In genomic region chr5:135671052-135671451, GRCh38 we compare ENCODE assay signal across 15 cellular contexts.
DNase-seq lines count a peak whose midpoint lies in the region; ATAC-seq, FAIRE-seq and TF ChIP-seq lines count a peak whose summit lies in the region.
"Had no signal": no experiment of that assay in that cellular context is flagged by ENCODE, and none has a peak within 500 bp of the region (broad histone marks: within the 10 kb centered on the region; RNA-seq: fewer than 3 reads in every experiment).

No MANE protein-coding gene starts in this region.

- H3K4me1 Mint-ChIP-seq in MCF 10A (ENCODE audit: insufficient read depth, unreplicated experiment), result peaks cover 9% of the 10 kb centered on the region
- H3K4me1 Mint-ChIP-seq: CD4-positive, CD25-positive, alpha-beta regulatory T cell had no signal

- no TSS peak for BruUV-seq in mammary epithelial cell (replicated peaks; lab: Mats Ljungman, UMichigan)
- no TSS peak for BruUV-seq in MCF 10A (replicated peaks; lab: Mats Ljungman, UMichigan)

- H3K4me2 ChIP-seq in mammary epithelial cell (ENCODE audit: insufficient read depth, low read depth, low read length), result peak overlapping the region; percentile 20
- H3K4me2 ChIP-seq in keratinocyte (ENCODE audit: control insufficient read depth, extremely low read depth, insufficient read depth, low read depth, low read length), result peak overlapping the region; percentile 49

- peaks cover 4% of the 10 kb centered on the region for H3K9me3 Mint-ChIP-seq in MCF 10A (ENCODE audit: unreplicated experiment)

- ATAC-seq in left lobe of liver, result no peak
- ATAC-seq: HCT116 had no signal

- peak; percentile 88 for FAIRE-seq in keratinocyte (lab: Jason Lieb, UNC)
- FAIRE-seq in GM19239 (lab: Jason Lieb, UNC), result no peak
- FAIRE-seq: H54 had no signal

- H3K27me3 ChIP-seq in mammary epithelial cell (ENCODE audit: insufficient read depth, low read length) (no peaks in the 10 kb centered on the region), keratinocyte (ENCODE audit: control insufficient read depth, extremely low read depth, insufficient read depth, low read length) (no peaks in the 10 kb centered on the region)

- H3K79me2 ChIP-seq in mammary epithelial cell (ENCODE audit: insufficient read depth, low read length), result no peaks in the 10 kb centered on the region
- no peaks in the 10 kb centered on the region for H3K79me2 ChIP-seq in keratinocyte (ENCODE audit: control insufficient read depth, insufficient read depth, low read length)

- POLR2A ChIA-PET in MCF 10A (lab: Yijun Ruan, JAX), result no interaction called here

- H3K4me1 ChIP-seq in mammary epithelial cell (ENCODE audit: insufficient read depth, low read length) (peaks cover 20% of the 10 kb centered on the region), keratinocyte (ENCODE audit: control insufficient read depth, extremely low read depth, insufficient read depth, low read length) (peaks cover 16% of the 10 kb centered on the region)

- no peaks in the 10 kb centered on the region for H3K27me3 Mint-ChIP-seq in MCF 10A (ENCODE audit: insufficient read depth, unreplicated experiment)

- 0% methylated on average over 1 of the region's 1 CpG for WGBS in mammary epithelial cell (ENCODE audit: low coverage, missing lambda C conversion rate)

- DNase-seq in mammary epithelial cell, result peak; percentile 23
- DNase-seq in MCF 10A (ENCODE audit: unreplicated experiment), result no peak
- DNase-seq in epithelial cell of esophagus (ENCODE audit: low read depth), result peak; percentile 65
- DNase-seq in keratinocyte (ENCODE audit: low read depth, low spot score), result no peak
- DNase-seq in left lobe of liver (ENCODE audit: low spot score), result no peak
- DNase-seq in GM19239 (ENCODE audit: insufficient read length, low spot score), result no peak
- DNase-seq in NCI-H2227 (lab: John Stamatoyannopoulos, UW; ENCODE audit: unreplicated experiment), result no peak
- no peak for DNase-seq in activated gamma-delta T cell treated with Interleukin-2 at 50 U/mL for 16 hours
- DNase-seq: Calu3; CD4-positive, CD25-positive, alpha-beta regulatory T cell; DMS 273 treated with DMSO at 0.1 percent for 48 hours; GM23248 had no signal

- dilution Hi-C loops in mammary epithelial cell (cut with HindIII; ENCODE audit: low sequenced_read_pairs), result no loop called here
- dilution Hi-C loops in keratinocyte (cut with MboI; ENCODE audit: extremely low pct_ligation_motif_present, low sequenced_read_pairs), result no loop called here

- H3K36me3 ChIP-seq in mammary epithelial cell (ENCODE audit: insufficient read depth, low read length) (no peaks in the 10 kb centered on the region), keratinocyte (ENCODE audit: control insufficient read depth in 2 of 2, extremely low read depth in 1 of 2, insufficient read depth in 2 of 2, low read length in 2 of 2) (no peaks in the 10 kb centered on the region)

- no peak for TF ChIP-seq CTCF in mammary epithelial cell (conservative IDR thresholded peaks at IDR 0.05 in 1 of 2, IDR thresholded peaks at IDR 0.05 in 1 of 2; ENCODE audit: extremely low read depth in 1 of 2, insufficient read depth in 1 of 2, low read depth in 1 of 2, low read length in 2 of 2)
- TF ChIP-seq CTCF in MCF 10A (IDR thresholded peaks at IDR 0.05; ENCODE audit: unreplicated experiment), result no peak
- TF ChIP-seq CTCF in epithelial cell of esophagus (IDR thresholded peaks at IDR 0.05; ENCODE audit: insufficient read depth, low read depth, low read length, missing control alignments), result no peak
- no peak for TF ChIP-seq CTCF in keratinocyte (optimal IDR thresholded peaks at IDR 0.05 in 1 of 3, IDR thresholded peaks at IDR 0.05 in 1 of 3, conservative IDR thresholded peaks at IDR 0.05 in 1 of 3; ENCODE audit: extremely low read depth in 1 of 3, insufficient read depth in 2 of 3, low read length in 3 of 3)

- H3K9me3 ChIP-seq in mammary epithelial cell (replicated peaks; ENCODE audit: insufficient read depth, low read length), result no peaks in the 10 kb centered on the region
- H3K9me3 ChIP-seq in keratinocyte (ENCODE audit: control insufficient read depth, low read depth, low read length), result no peaks in the 10 kb centered on the region

- H3K27ac Mint-ChIP-seq in MCF 10A (ENCODE audit: low read depth, unreplicated experiment), result no peak overlapping the region
- H3K27ac Mint-ChIP-seq: CD4-positive, CD25-positive, alpha-beta regulatory T cell had no signal

- no peak overlapping the region for H3K4me3 Mint-ChIP-seq in MCF 10A (ENCODE audit: unreplicated experiment)
- H3K4me3 Mint-ChIP-seq: CD4-positive, CD25-positive, alpha-beta regulatory T cell had no signal

- H4K20me1 ChIP-seq in mammary epithelial cell (ENCODE audit: insufficient read depth, low read length), result no peaks in the 10 kb centered on the region
- H4K20me1 ChIP-seq in keratinocyte (ENCODE audit: control insufficient read depth, extremely low read depth, insufficient read depth, low read length), result no peaks in the 10 kb centered on the region

- no peaks in the 10 kb centered on the region for H3K36me3 Mint-ChIP-seq in MCF 10A (ENCODE audit: insufficient read depth, unreplicated experiment)
- H3K36me3 Mint-ChIP-seq: CD4-positive, CD25-positive, alpha-beta regulatory T cell had no signal

- H3K4me3 ChIP-seq in mammary epithelial cell (replicated peaks in 1 of 3; ENCODE audit: insufficient read depth in 1 of 3, low read depth in 2 of 3, low read length in 3 of 3) (no peak overlapping the region), epithelial cell of esophagus (ENCODE audit: low read length) (no peak overlapping the region), keratinocyte (ENCODE audit: control insufficient read depth in 2 of 3, extremely low read depth in 1 of 3, insufficient read depth in 2 of 3, low read depth in 1 of 3, low read length in 3 of 3) (no peak overlapping the region)
- H3K4me3 ChIP-seq: GM23248 had no signal

- H3K27ac ChIP-seq in mammary epithelial cell (ENCODE audit: insufficient read depth, low read depth, low read length), result no peak overlapping the region
- H3K27ac ChIP-seq in keratinocyte (ENCODE audit: control insufficient read depth, insufficient read depth, low read length), result no peak overlapping the region
- H3K27ac ChIP-seq: 22Rv1, GM23248 had no signal

- in situ Hi-C loops in mammary epithelial cell (cut with MboI; ENCODE audit: low sequenced_read_pairs in 2 of 2), result no loop called here

- intact Hi-C loops in mammary epithelial cell (cut with micrococcal nuclease), result no loop called here
- intact Hi-C loops in MCF 10A (cut with micrococcal nuclease), result no loop called here

- H2AFZ ChIP-seq in mammary epithelial cell (ENCODE audit: low read depth, low read length) (no peak overlapping the region), keratinocyte (ENCODE audit: control insufficient read depth, low read length) (no peak overlapping the region)
- H2AFZ ChIP-seq: GM23248 had no signal

- H3K9ac ChIP-seq in mammary epithelial cell (ENCODE audit: insufficient read depth, low read length), result no peak overlapping the region
- H3K9ac ChIP-seq in keratinocyte (ENCODE audit: control insufficient read depth, extremely low read depth, insufficient read depth, low read length), result no peak overlapping the region
- H3K9ac ChIP-seq: GM23248 had no signal

- H3K9me1 ChIP-seq in keratinocyte (ENCODE audit: control insufficient read depth, extremely low read depth, insufficient read depth, low read length), result no peaks in the 10 kb centered on the region

- CTCF ChIA-PET in mammary epithelial cell (lab: Charles Lee; ENCODE audit: low non-redundant PET) (no interaction called here), MCF 10A (lab: Yijun Ruan, JAX) (interaction anchor here (0.8 to 1.2 kb wide), 2 partner anchors 100 to 533 kb away, joined by 4 to 5 read pairs; no protein-coding TSS in a partner anchor)

Comparison
In these comparisons a context has a peak if more than half of its experiments do, and no peak if none do; other contexts are left out.
1. DNase-seq: peak in mammary epithelial cell (single experiment) and epithelial cell of esophagus (single experiment); none in MCF 10A (single experiment), keratinocyte (single experiment), left lobe of liver (single experiment), GM19239 (single experiment), NCI-H2227 (single experiment) and activated gamma-delta T cell treated with Interleukin-2 at 50 U/mL for 16 hours (single experiment).